Comparison of ENCODE assay signal across 20 cellular contexts in genomic region chr1:57727121-57727520, GRCh38.
DNase-seq lines count a peak whose midpoint lies in the region; ATAC-seq and TF ChIP-seq lines count a peak whose summit lies in the region.
"Had no signal": no experiment of that assay in that cellular context is flagged by ENCODE, and none has a peak within 500 bp of the region (broad histone marks: within the 10 kb centered on the region; RNA-seq: fewer than 3 reads in every experiment).

No MANE protein-coding gene starts in this region.

- intact Hi-C loops in psoas muscle (cut with DNase I) (no loop called here), left cardiac atrium (cut with DNase I) (no loop called here)

- DNase-seq in NCI-H1417 (lab: John Stamatoyannopoulos, UW) (peak in 2 of 3 experiments; percentile 9 to 34), NCI-H1417 treated with DMSO at 0.1 percent for 48 hours (lab: John Stamatoyannopoulos, UW) (no peak), NOMO-1 treated with dmso at 0.1 percent for 144 hours (lab: John Stamatoyannopoulos, UW; ENCODE audit: unreplicated experiment) (peak; percentile 34), psoas muscle (no peak), left cardiac atrium (no peak), inferior parietal cortex (ENCODE audit: extremely low spot score) (no peak), DMS 273 (lab: John Stamatoyannopoulos, UW; ENCODE audit: unreplicated experiment) (no peak)
- DNase-seq in Jurkat, Clone E6-1 (ENCODE audit: low read depth, low spot score): peak; percentile 78
- DNase-seq: CD8-positive, alpha-beta T cell; GDM1; H7; HFFc6; MM.1S; NCI-H1105 treated with DMSO at 0.1 percent for 48 hours; NCI-H187; NCI-H2107; NCI-H2227 treated with DMSO at 0.1 percent for 48 hours; NCI-H526 had no signal

- H3K27ac ChIP-seq in psoas muscle: no peak overlapping the region
- H3K27ac ChIP-seq: KMS-11, SJSA1 had no signal

- no peaks in the 10 kb centered on the region for H3K27me3 ChIP-seq in psoas muscle (ENCODE audit: insufficient read depth in 3 of 3, low read length in 2 of 3)

- no peaks in the 10 kb centered on the region for H3K36me3 ChIP-seq in psoas muscle (ENCODE audit: insufficient read depth in 1 of 2, low read depth in 1 of 2)
- H3K36me3 ChIP-seq: SJSA1 had no signal

- H3K9me3 ChIP-seq in psoas muscle: no peaks in the 10 kb centered on the region
- H3K9me3 ChIP-seq: SJSA1 had no signal

- H3K4me1 ChIP-seq in psoas muscle: no peaks in the 10 kb centered on the region
- H3K4me1 ChIP-seq: SJSA1 had no signal

- ATAC-seq in psoas muscle: peak in 3 of 4 donors; percentile 49 to 66 (median 64)
- no peak for ATAC-seq in left cardiac atrium
- ATAC-seq: CD8-positive, alpha-beta T cell had no signal

- TF ChIP-seq CTCF in psoas muscle (IDR thresholded peaks at IDR 0.05): no peak

- H3K4me3 ChIP-seq in Jurkat, Clone E6-1 (ENCODE audit: low read length): no peak overlapping the region
- H3K4me3 ChIP-seq in psoas muscle: no peak overlapping the region
- H3K4me3 ChIP-seq: SJSA1 had no signal

- 52 to 64% (median 54%) methylated on average over 5 of the region's 5 CpGs for WGBS in psoas muscle, 3 donors

Comparison
In these comparisons a context has a peak if more than half of its experiments do, and no peak if none do; other contexts are left out.
1. DNase-seq: peak in NCI-H1417 (2 of 3), Jurkat, Clone E6-1 (single experiment) and NOMO-1 treated with dmso at 0.1 percent for 144 hours (single experiment); none in NCI-H1417 treated with DMSO at 0.1 percent for 48 hours (single experiment), psoas muscle (0 of 2), left cardiac atrium (single experiment), inferior parietal cortex (single experiment) and DMS 273 (single experiment).
2. ATAC-seq: peak in psoas muscle (3 of 4); none in left cardiac atrium (0 of 2).